In genomic region chr3:130097690-130098638, GRCh38 we compare ENCODE assay signal across 9 cellular contexts. TPM values are rescaled to one million over a fixed set of nuclear protein-coding genes. Genes with fewer than 3 reads are reported as not detected.
DNase-seq lines count a peak whose midpoint lies in the region; TF ChIP-seq lines count a peak whose summit lies in the region.
"Not testable (repeated sequence)": the region's sequence is repeated elsewhere in the genome, so short reads cannot be mapped to it uniquely, and the experiment has no call there.
"Had no signal": no experiment of that assay in that cellular context is flagged by ENCODE, and none has a peak within 500 bp of the region (broad histone marks: within the 10 kb centered on the region; RNA-seq: fewer than 3 reads in every experiment).

No MANE protein-coding gene starts in this region.

- H3K9ac ChIP-seq in Loucy (ENCODE audit: low read depth, low read length, poor library complexity, severe bottlenecking); SK-N-SH: not testable (repeated sequence)

- not testable (repeated sequence) for H3K4me2 ChIP-seq in Loucy (ENCODE audit: low read depth, low read length, poor library complexity, severe bottlenecking); SK-N-SH; hepatocyte

- H3K27me3 ChIP-seq in Caco-2 (replicated peaks; ENCODE audit: control insufficient read depth, insufficient read depth, low read length); Loucy (ENCODE audit: insufficient read depth, low read length, poor library complexity, severe bottlenecking); SK-N-SH (ENCODE audit: insufficient read depth); hepatocyte; stomach: not testable (repeated sequence)

- not testable (repeated sequence) for H3K4me1 ChIP-seq in Caco-2; SK-N-SH (ENCODE audit: control insufficient read depth in 1 of 2, insufficient read depth in 2 of 2, low read depth in 1 of 2, low read length in 1 of 2); hepatocyte (ENCODE audit: insufficient read depth)
- H3K4me1 ChIP-seq in Loucy (ENCODE audit: insufficient read depth, low read length, poor library complexity, severe bottlenecking) (peaks cover 16% of the 10 kb centered on the region), stomach (peaks cover 0 to 26% (median 11%) of the 10 kb centered on the region in 4 donors)

- H3K79me2 ChIP-seq in Loucy (ENCODE audit: insufficient read depth, low read length); SK-N-SH (ENCODE audit: insufficient read depth); hepatocyte: not testable (repeated sequence)

- not testable (repeated sequence) for H3K36me3 Mint-ChIP-seq in Caco-2 (ENCODE audit: insufficient read depth, unreplicated experiment); osteocyte (ENCODE audit: unreplicated experiment)

- H3K27ac ChIP-seq in SK-N-SH (ENCODE audit: low read depth in 2 of 2, low read length in 1 of 2); hepatocyte; stomach: not testable (repeated sequence)

- not testable (repeated sequence) for H2AFZ ChIP-seq in Loucy (ENCODE audit: low read length); SK-N-SH (ENCODE audit: low read depth); hepatocyte

- CTCF ChIA-PET in Caco-2 (lab: Charles Lee) (interaction anchor here (0.9 to 3.2 kb wide), 3 partner anchors 14 to 157 kb away, joined by 3 to 34 read pairs (median 4); no protein-coding TSS in a partner anchor), SK-N-SH (lab: Yijun Ruan, JAX) (interaction anchor here (0.6 to 13.8 kb wide), 2 partner anchors 135 to 155 kb away, joined by 3 to 146 read pairs; no protein-coding TSS in a partner anchor)

- not testable (repeated sequence) for H3F3A ChIP-seq in Loucy (ENCODE audit: low read depth); SK-N-SH (replicated peaks; ENCODE audit: insufficient read depth)

- not testable (repeated sequence) for H3K4me3 ChIP-seq in Caco-2 (ENCODE audit: low read depth, low read length); Loucy (ENCODE audit: low read length, poor library complexity, severe bottlenecking); SK-N-SH (ENCODE audit: low read depth in 2 of 2, low read length in 1 of 2); hepatocyte; stomach

- H3K36me3 ChIP-seq in Caco-2 (ENCODE audit: control insufficient read depth, insufficient read depth, low read length); Loucy (ENCODE audit: insufficient read depth, low read length); SK-N-SH (replicated peaks in 1 of 2; ENCODE audit: control insufficient read depth in 1 of 2, insufficient read depth in 2 of 2, low read length in 1 of 2); hepatocyte (replicated peaks; ENCODE audit: insufficient read depth, low read depth); stomach: not testable (repeated sequence)

- DNase-seq in Caco-2 (peak; percentile 51 to 70), stomach (peak; percentile 46)
- not testable (repeated sequence) for DNase-seq in SK-N-SH; hepatocyte (ENCODE audit: low spot score); osteocyte (ENCODE audit: extremely low spot score, unreplicated experiment)
- DNase-seq in activated effector memory CD4-positive, alpha-beta T cell treated with anti-CD3 and anti-CD28 coated beads, Interleukin-2, amount 50 U/mL, for 16 hours, result peak; percentile 81
- peak; percentile 21 for DNase-seq in effector CD4-positive, alpha-beta T cell

- intact Hi-C loops in Caco-2 (cut with micrococcal nuclease; ENCODE audit: unreplicated experiment), result loop anchor here (2.0 kb wide), 1 partner anchor 155 kb away; no protein-coding TSS in a partner anchor
- intact Hi-C loops in stomach (cut with DNase I; ENCODE audit: low total_unique reads), result not testable (repeated sequence)

- not testable (repeated sequence) for H4K20me1 ChIP-seq in Loucy (ENCODE audit: insufficient read depth, low read length, poor library complexity, severe bottlenecking); SK-N-SH (ENCODE audit: insufficient read depth); hepatocyte (ENCODE audit: insufficient read depth, poor library complexity, severe bottlenecking)

- POLR2A ChIA-PET in Caco-2 (lab: Charles Lee); SK-N-SH (lab: Yijun Ruan, JAX): not testable (repeated sequence)

- not testable (repeated sequence) for H3K27ac Mint-ChIP-seq in Caco-2 (ENCODE audit: unreplicated experiment); osteocyte (ENCODE audit: unreplicated experiment)

- not testable (repeated sequence) for BruUV-seq in Caco-2 (replicated peaks; lab: Mats Ljungman, UMichigan)

- TF ChIP-seq POLR2A in stomach (IDR thresholded peaks at IDR 0.05), result not testable (repeated sequence)

- H3K9me2 ChIP-seq in Loucy (replicated peaks; ENCODE audit: low read depth, low read length); SK-N-SH; hepatocyte (replicated peaks; ENCODE audit: insufficient read depth): not testable (repeated sequence)

- WGBS in SK-N-SH (ENCODE audit: low lambda C conversion rate), result 45% methylated on average over 12 of the region's 16 CpGs
- WGBS in hepatocyte (ENCODE audit: low lambda C conversion rate, missing lambda C conversion rate), result 53% methylated on average over 16 of the region's 16 CpGs
- WGBS in stomach, 5 donors, result 41 to 50% (median 46%) methylated on average over 14 to 15 of the region's 16 CpGs

- TF ChIP-seq RAD21 in SK-N-SH (IDR thresholded peaks at IDR 0.05; ENCODE audit: low read length), result not testable (repeated sequence)

- H3K27me3 Mint-ChIP-seq in Caco-2 (ENCODE audit: insufficient read depth, unreplicated experiment); osteocyte (ENCODE audit: unreplicated experiment): not testable (repeated sequence)

- not testable (repeated sequence) for H3K4me3 Mint-ChIP-seq in Caco-2 (ENCODE audit: unreplicated experiment); osteocyte (ENCODE audit: unreplicated experiment)

- not testable (repeated sequence) for H3K9me3 Mint-ChIP-seq in Caco-2 (ENCODE audit: unreplicated experiment); osteocyte (ENCODE audit: unreplicated experiment)

- TF ChIP-seq EP300 in SK-N-SH (IDR thresholded peaks at IDR 0.05; ENCODE audit: borderline replicate concordance in 1 of 2, low read depth in 1 of 2, low read length in 1 of 2); stomach (IDR thresholded peaks at IDR 0.05): not testable (repeated sequence)

- H3K9me3 ChIP-seq in Caco-2; Loucy (ENCODE audit: insufficient read depth, low read depth, low read length); SK-N-SH; hepatocyte (ENCODE audit: low read depth); stomach: not testable (repeated sequence)

- peak; percentile 28 to 66 for TF ChIP-seq CTCF in Caco-2 (IDR thresholded peaks at IDR 0.05; ENCODE audit: insufficient read depth in 1 of 2, low read depth in 1 of 2, low read length in 1 of 2, severe bottlenecking in 1 of 2, unreplicated experiment in 1 of 2)
- TF ChIP-seq CTCF in Loucy (conservative IDR thresholded peaks at IDR 0.05; ENCODE audit: low read length), result peak; percentile 55
- TF ChIP-seq CTCF in SK-N-SH (IDR thresholded peaks at IDR 0.05), result peak; percentile 61
- peak; percentile 35 for TF ChIP-seq CTCF in hepatocyte (IDR thresholded peaks at IDR 0.05; ENCODE audit: poor library complexity)
- peak; percentile 57 for TF ChIP-seq CTCF in osteocyte (IDR thresholded peaks at IDR 0.05)
- peak in 3 of 7 experiments; percentile 19 to 50 (median 30) for TF ChIP-seq CTCF in stomach (IDR thresholded peaks at IDR 0.05)

- not testable (repeated sequence) for H3K4me1 Mint-ChIP-seq in Caco-2 (ENCODE audit: low read depth, unreplicated experiment); osteocyte (ENCODE audit: unreplicated experiment)

RNA-seq across cellular contexts. Expression of gene ALG1L2, which starts 16.3 kb away (rescaled TPM):
- total RNA-seq in Caco-2 (2022) (1.0 and 1.6 TPM in 2 replicates), hepatocyte (not detected in 2 replicates), osteocyte (2.1 and 2.4 TPM in 2 replicates), stomach (not detected)
- polyA plus RNA-seq in SK-N-SH (2012; rRNA removed) (not detected in 2 replicates), hepatocyte (1.7 and 2.0 TPM in 2 replicates), stomach (not detected)
- not detected in 2 replicates for polyA plus RNA-seq in SK-N-SH (2012; cell fraction: cytosol; rRNA removed)
- 0.19 TPM in 1 of 2 replicates, not detected in the other for polyA plus RNA-seq in SK-N-SH (2012; cell fraction: nucleus; rRNA removed)
- polyA plus RNA-seq: adipose tissue had no signal
